Comparison of ENCODE assay signal across 10 cellular contexts in the genomic region with DNA sequence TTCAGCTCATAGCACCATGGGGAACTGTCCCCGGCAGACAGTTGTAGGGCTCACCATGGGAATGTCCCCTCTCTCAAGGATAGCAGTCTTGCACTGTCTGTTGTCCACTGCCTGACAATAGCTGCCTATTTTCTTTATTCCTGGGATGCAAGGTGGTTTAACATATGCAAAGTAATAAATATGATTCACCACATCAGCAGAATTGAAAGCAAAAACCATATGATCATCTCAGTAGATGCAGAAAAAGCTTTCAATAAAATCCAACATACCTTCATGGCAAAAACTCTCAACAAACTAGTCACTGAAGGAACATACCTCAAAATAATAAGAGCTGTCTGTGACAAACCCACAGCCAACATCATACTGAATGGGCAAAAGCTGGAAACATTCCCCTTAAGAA. TPM values are rescaled to one million over a fixed set of nuclear protein-coding genes. Genes with fewer than 3 reads are reported as not detected.
"Had no signal": no experiment of that assay in that cellular context is flagged by ENCODE, and none has a peak within 500 bp of the region (broad histone marks: within the 10 kb centered on the region; RNA-seq: fewer than 3 reads in every experiment).

No MANE protein-coding gene starts in this region.

- H3K27ac ChIP-seq: HL-60, KMS-11 had no signal

- FAIRE-seq: H1, H54 had no signal

- H3K4me2 ChIP-seq: GM23338, KMS-11 had no signal

- DNase-seq: H9, HCEC 1CT, HFFc6, IMR-90, KBM-7 had no signal

- H3K4me3 ChIP-seq: GM23338 had no signal

- ATAC-seq: GM23338 had no signal

- H3K9ac ChIP-seq: KMS-11 had no signal

RNA-seq across cellular contexts. Expression of a gene that starts 20.2 kb away (rescaled TPM):
- total RNA-seq: GM23338, H1, H9, IMR-90 had no signal
- polyA plus RNA-seq: GM23338, H1, IMR-90 had no signal

RNA-seq across cellular contexts. Expression of a gene that starts 45.2 kb away (rescaled TPM):
- total RNA-seq: GM23338, H1, H9 had no signal
- polyA plus RNA-seq: GM23338 had no signal
